ENCODE assay signal across 36 cellular contexts in the genomic region with DNA sequence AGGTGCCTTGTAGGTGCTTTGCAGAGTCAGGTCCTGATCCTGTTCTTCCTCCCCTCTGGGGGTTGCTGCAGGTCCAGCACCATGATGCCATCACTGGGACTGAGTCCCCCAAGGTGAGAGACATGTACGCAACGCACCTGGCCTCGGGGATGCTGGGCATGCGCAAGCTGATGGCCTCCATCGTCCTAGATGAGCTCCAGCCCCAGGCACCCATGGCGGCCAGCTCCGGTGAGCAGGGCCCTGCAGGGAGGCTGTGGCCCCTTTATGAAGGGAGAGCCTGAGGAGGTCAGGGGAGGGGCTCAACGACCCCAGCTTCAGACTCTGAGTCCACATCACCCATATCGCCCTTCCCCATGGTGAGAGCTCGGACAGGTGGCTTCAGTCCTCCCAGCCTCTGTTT.
"Had no signal": no experiment of that assay in that cellular context is flagged by ENCODE, and none has a peak within 500 bp of the region (broad histone marks: within the 10 kb centered on the region; RNA-seq: fewer than 3 reads in every experiment).

No MANE protein-coding gene starts in this region.

- H3K36me3 ChIP-seq: breast epithelium, MG63 had no signal

- H3K4me1 ChIP-seq: body of pancreas, breast epithelium had no signal

- H3K4me3 ChIP-seq: body of pancreas, breast epithelium, MG63 had no signal

- H3K27ac ChIP-seq: body of pancreas, breast epithelium, VCaP had no signal

- DNase-seq: activated B cell treated with CpG ODN at 0.5 μM for 24 hours; activated CD4-positive, alpha-beta memory T cell treated with anti-CD3 and anti-CD28 coated beads for 36 hours; activated CD4-positive, alpha-beta T cell treated with anti-CD3 and anti-CD28 coated beads for 4 hours; activated CD4-positive, alpha-beta T cell treated with anti-CD3 and anti-CD28 coated beads, Interleukin-2, amount 50 U/mL, for 1 hour; activated CD4-positive, CD25-positive, alpha-beta regulatory T cell treated with anti-CD3 and anti-CD28 coated beads, Interleukin-2, amount 50 U/mL, for 72 hours; activated CD8-positive, alpha-beta memory T cell treated with anti-CD3 and anti-CD28 coated beads, Interleukin-2, amount 50 U/mL, for 4 hours; activated effector memory CD4-positive, alpha-beta T cell treated with Interleukin-2 at 50 U/mL for 16 hours; activated naive CD4-positive, alpha-beta T cell treated with anti-CD3 and anti-CD28 coated beads, Interleukin-2, amount 10 ng/mL, durations not matched to agents 7 days and 5 days; activated T-cell treated with anti-CD3 and anti-CD28 coated beads for 4 hours; activated T-cell treated with anti-CD3 and anti-CD28 coated beads, Interleukin-2, amount 50 U/mL, for 4 hours; amniotic stem cell; body of pancreas; caudate nucleus; cerebellar nuclear complex; Kasumi-1; KG1; MG63; NCI-H1048; NCI-H1105 treated with DMSO at 0.1 percent for 48 hours; NCI-H1436; NCI-H1694; NCI-H2029; NCI-H2107; NCI-H2171; NCI-H510A; NCI-H526; NCI-H748 treated with DMSO at 0.1 percent for 48 hours; NK-92 treated with Interleukin-12 subunit alpha and Interleukin-12 subunit beta, amount 100 ng/mL, for 24 hours; OCI-M1; Right ventricle myocardium superior; SW 1271; T-helper 1 cell; T-helper 2 cell; T-helper 9 cell had no signal

- H3K9me3 ChIP-seq: body of pancreas, MG63 had no signal

- H3K27me3 ChIP-seq: body of pancreas, breast epithelium, MG63 had no signal
